ENCODE assay signal across 1 cellular context in the genomic region with DNA sequence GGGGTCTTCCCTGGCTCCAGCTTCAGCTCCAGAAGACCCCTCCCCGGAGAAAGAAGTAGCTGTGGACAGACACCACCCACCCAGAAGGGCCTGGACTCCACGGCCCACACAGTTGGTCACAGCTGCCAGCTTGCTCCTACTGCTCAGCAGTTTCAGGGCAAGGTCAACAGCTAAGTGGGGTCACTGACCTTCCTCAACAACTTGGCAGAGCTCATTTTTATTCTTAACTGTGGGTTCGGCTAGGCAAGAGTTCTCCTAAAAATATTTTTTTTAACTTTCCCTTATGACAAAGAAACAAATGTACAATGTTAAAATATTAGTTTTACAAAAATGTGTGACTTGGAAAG.
A peak's percentile ranks its signal among the peaks of the same experiment; 100 is the strongest.
TF ChIP-seq lines count a peak whose summit lies in the region.

No MANE protein-coding gene starts in this region.

TF ChIP-seq in HepG2, 621 proteins besides CTCF, POLR2A, EP300 and RAD21:
- TF ChIP-seq, protein P1, sequence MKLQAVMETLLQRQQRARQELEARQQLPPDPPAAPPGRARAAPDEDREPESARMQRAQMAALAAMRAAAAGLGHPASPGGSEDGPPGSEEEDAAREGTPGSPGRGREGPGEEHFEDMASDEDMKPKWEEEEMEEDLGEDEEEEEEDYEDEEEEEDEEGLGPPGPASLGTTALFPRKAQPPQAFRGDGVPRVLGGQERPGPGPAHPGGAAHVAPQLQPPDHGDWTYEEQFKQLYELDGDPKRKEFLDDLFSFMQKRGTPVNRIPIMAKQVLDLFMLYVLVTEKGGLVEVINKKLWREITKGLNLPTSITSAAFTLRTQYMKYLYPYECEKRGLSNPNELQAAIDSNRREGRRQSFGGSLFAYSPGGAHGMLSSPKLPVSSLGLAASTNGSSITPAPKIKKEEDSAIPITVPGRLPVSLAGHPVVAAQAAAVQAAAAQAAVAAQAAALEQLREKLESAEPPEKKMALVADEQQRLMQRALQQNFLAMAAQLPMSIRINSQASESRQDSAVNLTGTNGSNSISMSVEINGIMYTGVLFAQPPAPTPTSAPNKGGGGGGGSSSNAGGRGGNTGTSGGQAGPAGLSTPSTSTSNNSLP (IDR thresholded peaks at IDR 0.05; ENCODE audit: low read depth, low read length), result no peak
- 0 out of 2 replicates have a peak, but pooled peaks have one; percentile 21 for TF ChIP-seq NR2F6 (IDR thresholded peaks at IDR 0.05)
- TF ChIP-seq NR2F6 (CRISPR knock-in tag; IDR thresholded peaks at IDR 0.05), result no peak
